Comparison of ENCODE assay signal across 9 cellular contexts in the genomic region with DNA sequence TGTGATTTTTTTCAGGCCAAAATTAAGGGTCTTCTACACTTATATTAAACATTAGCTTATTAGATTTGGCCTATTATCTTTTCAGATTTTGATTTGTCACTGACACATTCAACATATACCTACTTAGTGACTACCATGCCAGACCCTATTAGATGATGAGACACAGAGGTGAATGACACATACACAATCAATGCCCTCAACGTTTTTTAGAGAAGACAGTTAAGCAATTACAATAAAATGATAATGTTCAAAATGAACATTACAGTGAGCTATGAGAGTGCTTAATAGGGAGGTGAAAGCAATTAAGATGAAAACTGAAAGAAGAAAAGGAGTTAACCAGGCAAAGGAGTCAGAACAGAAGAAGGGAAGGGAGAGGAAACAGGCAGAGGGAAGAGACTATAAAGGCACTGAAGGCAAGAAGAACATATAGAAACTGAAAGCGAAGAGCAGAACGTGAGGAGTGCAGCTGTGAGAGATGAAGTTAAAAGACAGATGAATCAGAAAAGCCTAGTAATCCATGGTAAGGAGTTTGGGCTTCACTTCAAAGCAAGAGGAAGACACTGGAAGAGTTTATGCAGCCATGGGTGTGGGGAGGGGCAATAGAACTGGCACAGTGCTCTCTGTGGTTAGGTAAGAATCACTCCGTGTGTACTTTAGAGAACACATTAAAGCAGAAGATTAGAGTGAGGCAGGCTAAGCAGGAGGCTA.
DNase-seq lines count a peak whose midpoint lies in the region; ATAC-seq and TF ChIP-seq lines count a peak whose summit lies in the region.
"Had no signal": no experiment of that assay in that cellular context is flagged by ENCODE, and none has a peak within 500 bp of the region (broad histone marks: within the 10 kb centered on the region; RNA-seq: fewer than 3 reads in every experiment).

No MANE protein-coding gene starts in this region.

- peaks cover 0 to 7% of the 10 kb centered on the region in 2 experiments; a peak in 2 of 4 replicates for H3K79me1 ChIP-seq in IMR-90 (ENCODE audit: low read depth in 1 of 2, low read length in 2 of 2)

- H3K27ac ChIP-seq in IMR-90 (ENCODE audit: insufficient read depth, low read length) (no peak overlapping the region), heart left ventricle (no peak overlapping the region)
- H3K27ac ChIP-seq: VCaP had no signal

- WGBS in IMR-90 (ENCODE audit: extremely low coverage in 2 of 2, insufficient read length in 1 of 2), 2 experiments, result 93% methylated on average over 3 of the region's 4 CpGs; no CpG with 5 or more reads in 1 of the 2 experiments
- WGBS in heart left ventricle, 4 donors, result 69 to 77% (median 75%) methylated on average over 4 of the region's 4 CpGs

- in situ Hi-C loops in IMR-90 (cut with MboI; ENCODE audit: low sequenced_read_pairs), result loop anchor here (10.0 to 25.0 kb wide), 2 partner anchors 761 to 1254 kb away; no protein-coding TSS in a partner anchor

- no peak overlapping the region for H2AK9ac ChIP-seq in IMR-90 (replicated peaks; ENCODE audit: low read depth, low read length, poor library complexity)

- H3K23ac ChIP-seq in IMR-90 (ENCODE audit: low read depth, low read length), result 0 out of 2 replicates have a peak overlapping the region, but pooled peaks have one; percentile 54

- no peak overlapping the region for H3K18ac ChIP-seq in IMR-90 (ENCODE audit: low read depth, low read length)

- no TSS peak for BruUV-seq in IMR-90 (replicated peaks; lab: Mats Ljungman, UMichigan)

- no peak overlapping the region for H2AK5ac ChIP-seq in IMR-90 (ENCODE audit: low read depth, low read length)

- ATAC-seq in GM21528 (IDR thresholded peaks at IDR 0.05; ENCODE audit: low FRiP score, unreplicated experiment), result peak; percentile 93
- ATAC-seq in IMR-90 (ENCODE audit: low read depth), result peak; percentile 33; the same call in 1 of the 2 replicates
- ATAC-seq in stimulated activated naive CD8-positive, alpha-beta T cell treated with anti-CD3 and anti-CD28 coated beads, Interleukin-15, Interleukin-2, amounts not matched to agents 100 U/mL and 50 U/mL, for 24 hours, result peak; percentile 88
- no peak for ATAC-seq in heart left ventricle
- ATAC-seq in naive thymus-derived CD8-positive, alpha-beta T cell, result no peak

- CTCF ChIA-PET in IMR-90 (lab: Yijun Ruan, JAX), result no interaction called here

- no peak overlapping the region; the same call in 1 of the 2 replicates for H4K91ac ChIP-seq in IMR-90 (ENCODE audit: insufficient read depth, low read depth, low read length)

- no peak for TF ChIP-seq CTCF in GM12864 (IDR thresholded peaks at IDR 0.05; ENCODE audit: low read depth, low read length, missing control alignments)
- no peak for TF ChIP-seq CTCF in IMR-90 (conservative IDR thresholded peaks at IDR 0.05; ENCODE audit: low read depth, low read length)
- TF ChIP-seq CTCF in heart left ventricle (IDR thresholded peaks at IDR 0.05), result no peak

- H4K20me1 ChIP-seq in IMR-90 (ENCODE audit: insufficient read depth, low read length), result no peaks in the 10 kb centered on the region

- no peak overlapping the region for H3K56ac ChIP-seq in IMR-90 (ENCODE audit: extremely low read depth, insufficient read depth, low read length)

- H3K4me3 ChIP-seq in GM12864 (ENCODE audit: low read depth, low read length), result peak overlapping the region; percentile 33
- H3K4me3 ChIP-seq in IMR-90 (ENCODE audit: insufficient read depth, low read depth, low read length), result peak overlapping the region; percentile 33; the same call in 1 of the 2 replicates
- no peak overlapping the region for H3K4me3 ChIP-seq in heart left ventricle

- intact Hi-C loops in IMR-90 (cut with micrococcal nuclease), result no loop called here
- intact Hi-C loops in heart left ventricle (cut with DNase I), result loop anchor here in 3 of 10 donors (5.0 to 10.0 kb wide), 3 partner anchors 49 to 239 kb away; no protein-coding TSS in a partner anchor

- H3K9me1 ChIP-seq in IMR-90 (ENCODE audit: insufficient read depth, low read length), result peaks cover 4% of the 10 kb centered on the region; the same call in 1 of the 2 replicates

- POLR2A ChIA-PET in IMR-90 (lab: Charles Lee; ENCODE audit: unreplicated experiment), result no interaction called here
- POLR2A ChIA-PET in naive thymus-derived CD8-positive, alpha-beta T cell (lab: Charles Lee), result no interaction called here

- peaks cover 7% of the 10 kb centered on the region for H3K4me1 ChIP-seq in IMR-90 (ENCODE audit: control insufficient read depth, insufficient read depth, low read length)
- H3K4me1 ChIP-seq in heart left ventricle, result peaks cover 0 to 23% (median 1%) of the 10 kb centered on the region in 12 donors

- H3K36me3 ChIP-seq in IMR-90 (ENCODE audit: control insufficient read depth, insufficient read depth, low read length) (no peaks in the 10 kb centered on the region), heart left ventricle (no peaks in the 10 kb centered on the region)

- no peak for TF ChIP-seq RAD21 in IMR-90 (IDR thresholded peaks at IDR 0.05; ENCODE audit: low read length)

- no peak overlapping the region for H3K27ac Mint-ChIP-seq in activated naive CD8-positive, alpha-beta T cell treated with anti-CD3 and anti-CD28 coated beads for 36 hours
- H3K27ac Mint-ChIP-seq in naive thymus-derived CD8-positive, alpha-beta T cell, result no peak overlapping the region

- H3K4me1 Mint-ChIP-seq in activated naive CD8-positive, alpha-beta T cell treated with anti-CD3 and anti-CD28 coated beads for 36 hours, result no peaks in the 10 kb centered on the region
- H3K4me1 Mint-ChIP-seq in naive thymus-derived CD8-positive, alpha-beta T cell, result peaks cover 0 to 3% (median 1%) of the 10 kb centered on the region in 4 donors

- H3K27me3 Mint-ChIP-seq in activated naive CD8-positive, alpha-beta T cell treated with anti-CD3 and anti-CD28 coated beads for 36 hours, result no peaks in the 10 kb centered on the region
- H3K27me3 Mint-ChIP-seq in naive thymus-derived CD8-positive, alpha-beta T cell, result no peaks in the 10 kb centered on the region

- H3K4me3 Mint-ChIP-seq in activated naive CD8-positive, alpha-beta T cell treated with anti-CD3 and anti-CD28 coated beads for 36 hours, result no peak overlapping the region
- H3K4me3 Mint-ChIP-seq in naive thymus-derived CD8-positive, alpha-beta T cell, result no peak overlapping the region

- peak overlapping the region; percentile 53 for H3K14ac ChIP-seq in IMR-90 (replicated peaks; ENCODE audit: low read depth, low read length)

- H2BK15ac ChIP-seq in IMR-90 (ENCODE audit: low read depth, low read length), result no peak overlapping the region

- peak; percentile 30 for DNase-seq in GM12864 (ENCODE audit: low read depth)
- DNase-seq in IMR-90, result peak; percentile 68
- peak; percentile 15 for DNase-seq in activated naive CD8-positive, alpha-beta T cell treated with anti-CD3 and anti-CD28 coated beads for 36 hours
- peak; percentile 8 for DNase-seq in stimulated activated naive CD8-positive, alpha-beta T cell treated with anti-CD3 and anti-CD28 coated beads, Interleukin-15, Interleukin-2, amounts not matched to agents 100 U/mL and 50 U/mL, for 24 hours
- no peak for DNase-seq in heart left ventricle
- no peak for DNase-seq in naive thymus-derived CD8-positive, alpha-beta T cell
- DNase-seq in GF-D8 (lab: John Stamatoyannopoulos, UW), result no peak

- dilution Hi-C loops in IMR-90 (cut with HindIII; ENCODE audit: low sequenced_read_pairs, unreplicated experiment), result no loop called here

- peak overlapping the region; percentile 83 for H3K4me2 ChIP-seq in IMR-90 (ENCODE audit: low read depth, low read length)

- peak overlapping the region; percentile 18 for H2BK5ac ChIP-seq in IMR-90 (ENCODE audit: low read depth, low read length, poor library complexity, severe bottlenecking)

- H4K8ac ChIP-seq in IMR-90 (ENCODE audit: low read depth in 2 of 2, low read length in 2 of 2), result 0 out of 4 replicates have a peak overlapping the region, but pooled peaks of 1 of the 2 experiments have one; percentile 9

- H3K4ac ChIP-seq in IMR-90 (ENCODE audit: low read depth, low read length), result peak overlapping the region; percentile 8; the same call in 1 of the 2 replicates

- TF ChIP-seq POLR2A in IMR-90 (IDR thresholded peaks at IDR 0.05; ENCODE audit: low read depth, low read length), result no peak
- no peak for TF ChIP-seq POLR2A in heart left ventricle (IDR thresholded peaks at IDR 0.05)

- H4K5ac ChIP-seq in IMR-90 (ENCODE audit: low read depth, low read length), result no peak overlapping the region

- H3K9me3 Mint-ChIP-seq in activated naive CD8-positive, alpha-beta T cell treated with anti-CD3 and anti-CD28 coated beads for 36 hours, result no peaks in the 10 kb centered on the region
- H3K9me3 Mint-ChIP-seq in naive thymus-derived CD8-positive, alpha-beta T cell, result no peaks in the 10 kb centered on the region

- H3K27me3 ChIP-seq in IMR-90 (ENCODE audit: control insufficient read depth, insufficient read depth, low read length) (no peaks in the 10 kb centered on the region), heart left ventricle (no peaks in the 10 kb centered on the region)

- peak overlapping the region; percentile 35; the same call in 1 of the 2 replicates for H2BK20ac ChIP-seq in IMR-90 (ENCODE audit: low read depth, low read length)

- no peak overlapping the region for H3K9ac ChIP-seq in IMR-90 (ENCODE audit: low read depth, low read length)

- peak overlapping the region; percentile 59; the same call in 1 of the 2 replicates for H2BK120ac ChIP-seq in IMR-90 (ENCODE audit: low read depth, low read length)

- H3K36me3 Mint-ChIP-seq in activated naive CD8-positive, alpha-beta T cell treated with anti-CD3 and anti-CD28 coated beads for 36 hours, result no peaks in the 10 kb centered on the region
- H3K36me3 Mint-ChIP-seq in naive thymus-derived CD8-positive, alpha-beta T cell, result peaks cover 0 to 1% (median 0%) of the 10 kb centered on the region in 3 donors

- peak overlapping the region; percentile 37 for H2AFZ ChIP-seq in IMR-90 (replicated peaks; ENCODE audit: low read length, poor library complexity)

- no peaks in the 10 kb centered on the region for H3K9me3 ChIP-seq in IMR-90 (ENCODE audit: control insufficient read depth, insufficient read depth, low read length)
- no peaks in the 10 kb centered on the region for H3K9me3 ChIP-seq in heart left ventricle

TF ChIP-seq in IMR-90, 13 proteins besides CTCF, POLR2A, EP300 and RAD21 (continues in another document):
- TF ChIP-seq RFX5 (IDR thresholded peaks at IDR 0.05; ENCODE audit: low read depth, low read length), result no peak
- no peak for TF ChIP-seq RCOR1 (IDR thresholded peaks at IDR 0.05; ENCODE audit: insufficient replicate concordance, low read length)
- TF ChIP-seq BHLHE40 (IDR thresholded peaks at IDR 0.05; ENCODE audit: low read depth, low read length), result no peak
- TF ChIP-seq, protein P1, sequence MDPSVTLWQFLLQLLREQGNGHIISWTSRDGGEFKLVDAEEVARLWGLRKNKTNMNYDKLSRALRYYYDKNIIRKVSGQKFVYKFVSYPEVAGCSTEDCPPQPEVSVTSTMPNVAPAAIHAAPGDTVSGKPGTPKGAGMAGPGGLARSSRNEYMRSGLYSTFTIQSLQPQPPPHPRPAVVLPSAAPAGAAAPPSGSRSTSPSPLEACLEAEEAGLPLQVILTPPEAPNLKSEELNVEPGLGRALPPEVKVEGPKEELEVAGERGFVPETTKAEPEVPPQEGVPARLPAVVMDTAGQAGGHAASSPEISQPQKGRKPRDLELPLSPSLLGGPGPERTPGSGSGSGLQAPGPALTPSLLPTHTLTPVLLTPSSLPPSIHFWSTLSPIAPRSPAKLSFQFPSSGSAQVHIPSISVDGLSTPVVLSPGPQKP (IDR thresholded peaks at IDR 0.05; ENCODE audit: borderline replicate concordance, low read depth, low read length), result no peak

Comparison
In these comparisons a context has a peak if more than half of its experiments do, and no peak if none do; other contexts are left out.
1. DNase-seq: peak in GM12864 (single experiment), IMR-90 (single experiment), activated naive CD8-positive, alpha-beta T cell treated with anti-CD3 and anti-CD28 coated beads for 36 hours (single experiment) and stimulated activated naive CD8-positive, alpha-beta T cell treated with anti-CD3 and anti-CD28 coated beads, Interleukin-15, Interleukin-2, amounts not matched to agents 100 U/mL and 50 U/mL, for 24 hours (single experiment); none in heart left ventricle (0 of 5), naive thymus-derived CD8-positive, alpha-beta T cell (0 of 10) and GF-D8 (single experiment).
2. H3K4me3 ChIP-seq: peak in GM12864 (single experiment) and IMR-90 (single experiment); none in heart left ventricle (0 of 12).
3. ATAC-seq: peak in GM21528 (single experiment), IMR-90 (single experiment) and stimulated activated naive CD8-positive, alpha-beta T cell treated with anti-CD3 and anti-CD28 coated beads, Interleukin-15, Interleukin-2, amounts not matched to agents 100 U/mL and 50 U/mL, for 24 hours (single experiment); none in heart left ventricle (0 of 4) and naive thymus-derived CD8-positive, alpha-beta T cell (0 of 2).